ENCODE assay signal across 24 cellular contexts in genomic region chr5:113390224-113390623, GRCh38. TPM values are rescaled to one million over a fixed set of nuclear protein-coding genes. Genes with fewer than 3 reads are reported as not detected.
DNase-seq lines count a peak whose midpoint lies in the region; ATAC-seq and TF ChIP-seq lines count a peak whose summit lies in the region.
"Had no signal": no experiment of that assay in that cellular context is flagged by ENCODE, and none has a peak within 500 bp of the region (broad histone marks: within the 10 kb centered on the region; RNA-seq: fewer than 3 reads in every experiment).

No MANE protein-coding gene starts in this region.

- DNase-seq in amniotic epithelial cell (ENCODE audit: low read depth) (peak; percentile 25), NCI-H1092 treated with DMSO at 0.1 percent for 48 hours (lab: John Stamatoyannopoulos, UW) (no peak), retina (no peak), amniotic stem cell (lab: John Stamatoyannopoulos, UW) (no peak), upper lobe of left lung (no peak)
- DNase-seq: AML-193; C1 segment of cervical spinal cord; CD8-positive, alpha-beta T cell; DND-41; GM23248; Karpas-422; MV-4-11; NCI-H1694 treated with DMSO at 0.1 percent for 48 hours; NCI-H2081 treated with DMSO at 0.1 percent for 48 hours; NCI-H2171 treated with DMSO at 0.1 percent for 48 hours; NCI-H524 treated with DMSO at 0.1 percent for 48 hours; OCI-M1 had no signal

- H3K4me3 ChIP-seq in upper lobe of left lung: no peak overlapping the region
- H3K4me3 ChIP-seq: GM23248, HAP-1, SJSA1 had no signal

- H3K27me3 ChIP-seq in upper lobe of left lung: no peaks in the 10 kb centered on the region
- H3K27me3 ChIP-seq: SJSA1 had no signal

- TF ChIP-seq POLR2A in upper lobe of left lung (IDR thresholded peaks at IDR 0.05): no peak

- peak; percentile 83 for ATAC-seq in GM18867 (IDR thresholded peaks at IDR 0.05; ENCODE audit: unreplicated experiment)
- peak; percentile 78 for ATAC-seq in GM21717 (IDR thresholded peaks at IDR 0.05; ENCODE audit: unreplicated experiment)
- ATAC-seq in HG03280 (IDR thresholded peaks at IDR 0.05; ENCODE audit: unreplicated experiment): peak; percentile 60
- no peak for ATAC-seq in upper lobe of left lung (ENCODE audit: low FRiP score in 2 of 2)
- ATAC-seq: CD8-positive, alpha-beta T cell had no signal

- no peak overlapping the region for H3K27ac ChIP-seq in upper lobe of left lung
- H3K27ac ChIP-seq: GM23248, SJSA1 had no signal

- no peaks in the 10 kb centered on the region for H3K4me1 ChIP-seq in upper lobe of left lung
- H3K4me1 ChIP-seq: SJSA1 had no signal

- TF ChIP-seq EP300 in upper lobe of left lung (IDR thresholded peaks at IDR 0.05): no peak

- no peaks in the 10 kb centered on the region for H3K36me3 ChIP-seq in upper lobe of left lung
- H3K36me3 ChIP-seq: HAP-1, SJSA1 had no signal

- no peak for TF ChIP-seq CTCF in upper lobe of left lung (IDR thresholded peaks at IDR 0.05)

- WGBS in upper lobe of left lung, 2 donors: 73 to 81% methylated on average over 1 of the region's 1 CpG

- H3K9me3 ChIP-seq in upper lobe of left lung: no peaks in the 10 kb centered on the region
- H3K9me3 ChIP-seq: HAP-1, SJSA1 had no signal

RNA-seq across cellular contexts. Expression of gene TSSK1B, which starts 44.6 kb away (rescaled TPM):
- under 1 TPM in 3 of 6 donors, not detected in 3; 0.09 to 0.30 (median 0.15) TPM for total RNA-seq in upper lobe of left lung
- total RNA-seq: A172; CD8-positive, alpha-beta T cell; GM23248; M059J had no signal

Comparison
In these comparisons a context has a peak if more than half of its experiments do, and no peak if none do; other contexts are left out.
1. ATAC-seq: peak in GM18867 (single experiment), GM21717 (single experiment) and HG03280 (single experiment); none in upper lobe of left lung (0 of 2).